In the genomic region with DNA sequence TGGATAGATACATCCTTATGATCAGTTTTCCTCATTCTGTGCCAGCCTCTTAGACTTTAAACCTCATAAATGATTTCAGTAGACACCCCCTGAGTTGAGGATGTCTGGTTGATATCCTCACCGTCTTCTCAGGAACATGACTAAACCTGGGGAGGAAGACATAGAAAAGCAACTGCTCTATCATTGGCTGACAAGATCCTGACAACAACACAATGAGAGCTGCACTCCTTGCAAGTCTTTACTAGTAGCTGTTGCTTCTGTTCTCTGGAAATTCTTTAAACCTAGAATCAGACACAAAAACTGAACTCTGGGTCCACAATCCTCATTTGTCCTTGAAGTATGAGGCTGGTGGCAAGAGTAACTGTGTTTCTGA, we compare ENCODE assay signal across 21 cellular contexts.
DNase-seq lines count a peak whose midpoint lies in the region; ATAC-seq and TF ChIP-seq lines count a peak whose summit lies in the region.
"Had no signal": no experiment of that assay in that cellular context is flagged by ENCODE, and none has a peak within 500 bp of the region (broad histone marks: within the 10 kb centered on the region; RNA-seq: fewer than 3 reads in every experiment).

No MANE protein-coding gene starts in this region.

- no peak for TF ChIP-seq POLR2A in IMR-90 (IDR thresholded peaks at IDR 0.05; ENCODE audit: low read depth, low read length)

- H3K27me3 Mint-ChIP-seq in activated CD4-positive, alpha-beta T cell treated with anti-CD3 and anti-CD28 coated beads for 36 hours: no peaks in the 10 kb centered on the region
- no peaks in the 10 kb centered on the region for H3K27me3 Mint-ChIP-seq in activated naive CD8-positive, alpha-beta T cell treated with anti-CD3 and anti-CD28 coated beads for 36 hours
- peaks cover 23% of the 10 kb centered on the region for H3K27me3 Mint-ChIP-seq in chondrocyte (ENCODE audit: low read depth)
- H3K27me3 Mint-ChIP-seq: dendritic cell treated with granulocyte-macrophage colony-stimulating factor and Interleukin-4, amounts not matched to agents 40 ng/mL and 50 ng/mL, for 4 days had no signal

- no peak overlapping the region for H2BK5ac ChIP-seq in IMR-90 (ENCODE audit: low read depth, low read length, poor library complexity, severe bottlenecking)
- H2BK5ac ChIP-seq in mesendoderm (ENCODE audit: low read length): no peak overlapping the region

- peak overlapping the region; percentile 92 for H3K27ac Mint-ChIP-seq in activated CD4-positive, alpha-beta T cell treated with anti-CD3 and anti-CD28 coated beads for 36 hours
- peak overlapping the region; percentile 70 for H3K27ac Mint-ChIP-seq in activated naive CD8-positive, alpha-beta T cell treated with anti-CD3 and anti-CD28 coated beads for 36 hours
- H3K27ac Mint-ChIP-seq in chondrocyte (ENCODE audit: unreplicated experiment): no peak overlapping the region
- H3K27ac Mint-ChIP-seq: B cell; dendritic cell treated with granulocyte-macrophage colony-stimulating factor and Interleukin-4, amounts not matched to agents 40 ng/mL and 50 ng/mL, for 4 days; natural killer cell had no signal

- H3K4me1 ChIP-seq in IMR-90 (ENCODE audit: control insufficient read depth, insufficient read depth, low read length): no peaks in the 10 kb centered on the region
- H3K4me1 ChIP-seq in mesendoderm (ENCODE audit: control insufficient read depth, low read depth, low read length): no peaks in the 10 kb centered on the region
- H3K4me1 ChIP-seq: gastrocnemius medialis, parathyroid adenoma, stomach, upper lobe of left lung had no signal

- H3K27ac ChIP-seq in IMR-90 (ENCODE audit: insufficient read depth, low read length) (no peak overlapping the region), mesendoderm (ENCODE audit: low read depth, low read length) (no peak overlapping the region)
- H3K27ac ChIP-seq: brain microvascular endothelial cell, gastrocnemius medialis, KMS-11, parathyroid adenoma, stomach, upper lobe of left lung had no signal

- H2BK120ac ChIP-seq in IMR-90 (ENCODE audit: low read depth, low read length) (0 out of 2 replicates have a peak overlapping the region, but pooled peaks have one; percentile 8), mesendoderm (ENCODE audit: low read depth, low read length) (no peak overlapping the region)

- intact Hi-C loops in activated CD4-positive, alpha-beta T cell treated with anti-CD3 and anti-CD28 coated beads for 36 hours (cut with DNase I, micrococcal nuclease): loop anchor here (5.0 to 10.0 kb wide), 3 partner anchors 384 to 434 kb away; no protein-coding TSS in a partner anchor
- intact Hi-C loops in IMR-90 (cut with micrococcal nuclease): no loop called here

- H3K9me3 ChIP-seq in IMR-90 (ENCODE audit: control insufficient read depth, insufficient read depth, low read length): no peaks in the 10 kb centered on the region
- H3K9me3 ChIP-seq: gastrocnemius medialis, stomach, upper lobe of left lung had no signal

- no peak for DNase-seq in activated CD4-positive, alpha-beta T cell treated with anti-CD3 and anti-CD28 coated beads for 36 hours
- no peak for DNase-seq in activated CD4-positive, alpha-beta T cell treated with anti-CD3 and anti-CD28 coated beads for 1 hour
- DNase-seq in IMR-90 (no peak), mesendoderm (no peak), chondrocyte (ENCODE audit: low spot score) (no peak), NCI-H146 (lab: John Stamatoyannopoulos, UW) (no peak)
- DNase-seq in activated naive CD8-positive, alpha-beta T cell treated with anti-CD3 and anti-CD28 coated beads for 36 hours: no peak
- DNase-seq: brain microvascular endothelial cell, gastrocnemius medialis, GOT3, mesenchymal stem cell, natural killer cell, NCI-H1092, NCI-H2081, stomach, upper lobe of left lung had no signal

- H4K91ac ChIP-seq in IMR-90 (ENCODE audit: insufficient read depth, low read depth, low read length): no peak overlapping the region

- H3K18ac ChIP-seq in IMR-90 (ENCODE audit: low read depth, low read length): no peak overlapping the region
- no peak overlapping the region for H3K18ac ChIP-seq in mesendoderm (ENCODE audit: low read length)

- in situ Hi-C loops in IMR-90 (cut with MboI; ENCODE audit: low sequenced_read_pairs): no loop called here

- CTCF ChIA-PET in activated CD4-positive, alpha-beta T cell treated with anti-CD3 and anti-CD28 coated beads for 36 hours (lab: Charles Lee): interaction anchor here (0.6 to 2.1 kb wide), 5 partner anchors 9 to 447 kb away, joined by 3 to 11 read pairs (median 5); no protein-coding TSS in a partner anchor
- CTCF ChIA-PET in IMR-90 (lab: Yijun Ruan, JAX): interaction anchor here (1.1 kb wide), 1 partner anchor 23 kb away, joined by 3 read pairs; no protein-coding TSS in a partner anchor

- no peak overlapping the region for H3K9ac ChIP-seq in IMR-90 (ENCODE audit: low read depth, low read length)
- H3K9ac ChIP-seq in mesendoderm (ENCODE audit: low read length): no peak overlapping the region
- H3K9ac ChIP-seq: KMS-11, parathyroid adenoma had no signal

- no peak overlapping the region for H4K8ac ChIP-seq in IMR-90 (ENCODE audit: low read depth in 2 of 2, low read length in 2 of 2)
- peak overlapping the region; percentile 28 for H4K8ac ChIP-seq in mesendoderm (ENCODE audit: low read depth, low read length)

- no peak overlapping the region for H2AFZ ChIP-seq in IMR-90 (replicated peaks; ENCODE audit: low read length, poor library complexity)
- H2AFZ ChIP-seq: parathyroid adenoma had no signal

- no peak for TF ChIP-seq CTCF in IMR-90 (conservative IDR thresholded peaks at IDR 0.05; ENCODE audit: low read depth, low read length)
- TF ChIP-seq CTCF in chondrocyte (IDR thresholded peaks at IDR 0.05): no peak

- H3K14ac ChIP-seq in IMR-90 (replicated peaks; ENCODE audit: low read depth, low read length): no peak overlapping the region

- H3K36me3 ChIP-seq in IMR-90 (ENCODE audit: control insufficient read depth, insufficient read depth, low read length): no peaks in the 10 kb centered on the region
- no peaks in the 10 kb centered on the region for H3K36me3 ChIP-seq in mesendoderm (ENCODE audit: control insufficient read depth, insufficient read depth, low read length)
- H3K36me3 ChIP-seq: brain microvascular endothelial cell, gastrocnemius medialis, stomach, upper lobe of left lung had no signal

- H4K5ac ChIP-seq in IMR-90 (ENCODE audit: low read depth, low read length) (no peak overlapping the region), mesendoderm (ENCODE audit: low read length) (no peak overlapping the region)

- no peak overlapping the region for H3K4me2 ChIP-seq in IMR-90 (ENCODE audit: low read depth, low read length)
- H3K4me2 ChIP-seq in mesendoderm (ENCODE audit: low read length): no peak overlapping the region
- H3K4me2 ChIP-seq: KMS-11 had no signal

- peak overlapping the region; percentile 77 for H3K4me3 Mint-ChIP-seq in activated CD4-positive, alpha-beta T cell treated with anti-CD3 and anti-CD28 coated beads for 36 hours
- peak overlapping the region; percentile 78 for H3K4me3 Mint-ChIP-seq in activated naive CD8-positive, alpha-beta T cell treated with anti-CD3 and anti-CD28 coated beads for 36 hours
- no peak overlapping the region for H3K4me3 Mint-ChIP-seq in chondrocyte (ENCODE audit: unreplicated experiment)
- H3K4me3 Mint-ChIP-seq: B cell; dendritic cell treated with granulocyte-macrophage colony-stimulating factor and Interleukin-4, amounts not matched to agents 40 ng/mL and 50 ng/mL, for 4 days; natural killer cell had no signal

- H3K4ac ChIP-seq in IMR-90 (ENCODE audit: low read depth, low read length) (no peak overlapping the region), mesendoderm (ENCODE audit: low read depth, low read length) (no peak overlapping the region)

- H3K9me3 Mint-ChIP-seq in activated CD4-positive, alpha-beta T cell treated with anti-CD3 and anti-CD28 coated beads for 36 hours (ENCODE audit: low read depth): no peaks in the 10 kb centered on the region
- no peaks in the 10 kb centered on the region for H3K9me3 Mint-ChIP-seq in activated naive CD8-positive, alpha-beta T cell treated with anti-CD3 and anti-CD28 coated beads for 36 hours
- H3K9me3 Mint-ChIP-seq in chondrocyte (ENCODE audit: low read depth): no peaks in the 10 kb centered on the region
- H3K9me3 Mint-ChIP-seq: dendritic cell treated with granulocyte-macrophage colony-stimulating factor and Interleukin-4, amounts not matched to agents 40 ng/mL and 50 ng/mL, for 4 days; natural killer cell had no signal

- peaks cover 13% of the 10 kb centered on the region for H3K4me1 Mint-ChIP-seq in activated CD4-positive, alpha-beta T cell treated with anti-CD3 and anti-CD28 coated beads for 36 hours
- H3K4me1 Mint-ChIP-seq in activated naive CD8-positive, alpha-beta T cell treated with anti-CD3 and anti-CD28 coated beads for 36 hours: peaks cover 5% of the 10 kb centered on the region
- H3K4me1 Mint-ChIP-seq in chondrocyte (ENCODE audit: low read depth): peaks cover 7% of the 10 kb centered on the region
- H3K4me1 Mint-ChIP-seq: natural killer cell had no signal

- ATAC-seq in activated CD4-positive, alpha-beta T cell treated with anti-CD3 and anti-CD28 coated beads for 36 hours: peak; percentile 81
- ATAC-seq in IMR-90 (ENCODE audit: low read depth) (no peak), HG03571 (IDR thresholded peaks at IDR 0.05; ENCODE audit: unreplicated experiment) (no peak)
- ATAC-seq: gastrocnemius medialis, natural killer cell had no signal

- no peak overlapping the region for H2AK9ac ChIP-seq in IMR-90 (replicated peaks; ENCODE audit: low read depth, low read length, poor library complexity)

- H2BK20ac ChIP-seq in IMR-90 (ENCODE audit: low read depth, low read length): 0 out of 2 replicates have a peak overlapping the region, but pooled peaks have one; percentile 24

- WGBS in IMR-90 (ENCODE audit: extremely low coverage in 2 of 2, insufficient read length in 1 of 2), 2 experiments: 80% methylated on average over 1 of the region's 1 CpG; no CpG with 5 or more reads in 1 of the 2 experiments
- WGBS in mesendoderm (ENCODE audit: extremely low coverage, insufficient coverage, low lambda C conversion rate): no CpG with 5 or more reads among the region's 1 CpG

- H3K23ac ChIP-seq in IMR-90 (ENCODE audit: low read depth, low read length) (no peak overlapping the region), mesendoderm (ENCODE audit: low read length) (no peak overlapping the region)

- peaks cover 2% of the 10 kb centered on the region for H3K36me3 Mint-ChIP-seq in activated CD4-positive, alpha-beta T cell treated with anti-CD3 and anti-CD28 coated beads for 36 hours (ENCODE audit: low read depth)
- no peaks in the 10 kb centered on the region for H3K36me3 Mint-ChIP-seq in activated naive CD8-positive, alpha-beta T cell treated with anti-CD3 and anti-CD28 coated beads for 36 hours
- no peaks in the 10 kb centered on the region for H3K36me3 Mint-ChIP-seq in chondrocyte (ENCODE audit: low read depth)
- H3K36me3 Mint-ChIP-seq: natural killer cell had no signal

- H3K9me1 ChIP-seq in IMR-90 (ENCODE audit: insufficient read depth, low read length): no peaks in the 10 kb centered on the region

- H3K79me1 ChIP-seq in IMR-90 (ENCODE audit: low read depth in 1 of 2, low read length in 2 of 2) (no peaks in the 10 kb centered on the region), mesendoderm (ENCODE audit: low read length) (no peaks in the 10 kb centered on the region)

- BruUV-seq in IMR-90 (replicated peaks; lab: Mats Ljungman, UMichigan): no TSS peak

- H3K4me3 ChIP-seq in IMR-90 (ENCODE audit: insufficient read depth, low read depth, low read length) (no peak overlapping the region), mesendoderm (ENCODE audit: low read length) (no peak overlapping the region)
- H3K4me3 ChIP-seq: gastrocnemius medialis, stomach, upper lobe of left lung had no signal

- no peak overlapping the region for H2AK5ac ChIP-seq in IMR-90 (ENCODE audit: low read depth, low read length)
- no peak overlapping the region for H2AK5ac ChIP-seq in mesendoderm (ENCODE audit: low read length)

- POLR2A ChIA-PET in activated CD4-positive, alpha-beta T cell treated with anti-CD3 and anti-CD28 coated beads for 36 hours (lab: Charles Lee): interaction anchor here (0.6 kb wide), 2 partner anchors 31 to 36 kb away, joined by 3 to 5 read pairs; no protein-coding TSS in a partner anchor
- POLR2A ChIA-PET in IMR-90 (lab: Charles Lee; ENCODE audit: unreplicated experiment): no interaction called here

- H3K27me3 ChIP-seq in IMR-90 (ENCODE audit: control insufficient read depth, insufficient read depth, low read length): no peaks in the 10 kb centered on the region
- H3K27me3 ChIP-seq in mesendoderm (ENCODE audit: insufficient read depth, low read length, poor library complexity): no peaks in the 10 kb centered on the region
- H3K27me3 ChIP-seq: brain microvascular endothelial cell, gastrocnemius medialis, stomach, upper lobe of left lung had no signal

- dilution Hi-C loops in IMR-90 (cut with HindIII; ENCODE audit: low sequenced_read_pairs, unreplicated experiment): no loop called here

- TF ChIP-seq RAD21 in IMR-90 (IDR thresholded peaks at IDR 0.05; ENCODE audit: low read length): no peak

- H3K56ac ChIP-seq in IMR-90 (ENCODE audit: extremely low read depth, insufficient read depth, low read length) (no peak overlapping the region), mesendoderm (ENCODE audit: low read length) (no peak overlapping the region)

- H2BK15ac ChIP-seq in IMR-90 (ENCODE audit: low read depth, low read length) (no peak overlapping the region), mesendoderm (replicated peaks; ENCODE audit: low read depth) (no peak overlapping the region)

- H3K79me2 ChIP-seq in mesendoderm (ENCODE audit: control insufficient read depth, insufficient read depth, low read length): no peaks in the 10 kb centered on the region
- H3K79me2 ChIP-seq: parathyroid adenoma had no signal

- no peaks in the 10 kb centered on the region for H4K20me1 ChIP-seq in IMR-90 (ENCODE audit: insufficient read depth, low read length)
